24 cellular contexts compared by ENCODE assay signal in the genomic region with DNA sequence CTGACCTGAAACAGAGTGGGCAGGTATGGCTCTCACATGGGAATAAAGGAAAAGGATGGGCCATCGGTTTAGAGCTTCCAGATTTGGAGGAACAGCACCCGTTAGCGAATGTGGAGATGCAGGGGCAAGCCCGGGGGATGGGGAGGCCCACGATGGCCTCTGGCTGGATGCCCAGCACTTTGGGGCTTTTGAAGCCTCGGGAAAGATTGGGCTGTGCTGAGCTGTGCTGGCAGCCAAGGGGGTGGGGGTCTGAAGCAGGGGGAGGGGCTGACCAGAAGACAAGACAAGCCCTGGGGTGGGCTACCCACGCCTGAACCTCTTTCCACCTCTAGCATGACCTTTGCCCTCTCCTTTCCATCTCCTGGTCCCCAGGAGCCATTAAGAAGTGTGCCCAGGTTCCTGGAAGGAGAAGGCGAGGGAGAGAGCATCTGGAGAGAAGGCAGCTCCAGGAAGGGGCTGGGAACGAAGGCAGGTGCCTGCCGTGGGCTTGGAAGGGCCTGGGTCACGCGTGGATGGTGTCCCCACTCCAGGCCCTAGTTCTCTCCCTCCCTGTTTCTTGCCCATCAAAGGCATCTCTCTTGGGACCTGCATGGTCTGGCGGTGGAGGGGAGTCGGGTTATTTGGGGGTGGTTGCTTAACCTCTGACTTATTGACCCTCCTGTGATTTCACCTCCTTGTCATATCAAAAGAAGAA. TPM values are rescaled to one million over a fixed set of nuclear protein-coding genes. Genes with fewer than 3 reads are reported as not detected.
DNase-seq lines count a peak whose midpoint lies in the region; TF ChIP-seq lines count a peak whose summit lies in the region.
"Had no signal": no experiment of that assay in that cellular context is flagged by ENCODE, and none has a peak within 500 bp of the region (broad histone marks: within the 10 kb centered on the region; RNA-seq: fewer than 3 reads in every experiment).

No MANE protein-coding gene starts in this region.

- no peak overlapping the region; a peak in 1 of 22 replicates for H3K9ac ChIP-seq in BLaER1 treated with 17β-estradiol and CSF1 and Interleukin-3, amounts not matched to agents 10 nM and 100 nM
- no peak overlapping the region for H3K9ac ChIP-seq in endodermal cell (ENCODE audit: extremely low read depth, low read length, poor library complexity, severe bottlenecking)
- H3K9ac ChIP-seq: GM23248, KMS-11 had no signal

- H3K4me3 Mint-ChIP-seq in endodermal cell = no peak overlapping the region
- H3K4me3 Mint-ChIP-seq: CD4-positive, CD25-positive, alpha-beta regulatory T cell had no signal

- H3K4me3 ChIP-seq in BLaER1 treated with 17β-estradiol and CSF1 and Interleukin-3, amounts not matched to agents 10 nM and 100 nM = no peak overlapping the region
- no peak overlapping the region for H3K4me3 ChIP-seq in endodermal cell (ENCODE audit: low read length)
- H3K4me3 ChIP-seq: GM23248, HAP-1 had no signal

- no peaks in the 10 kb centered on the region for H3K36me3 ChIP-seq in BLaER1 treated with 17β-estradiol and CSF1 and Interleukin-3, amounts not matched to agents 10 nM and 100 nM
- no peaks in the 10 kb centered on the region for H3K36me3 ChIP-seq in endodermal cell (ENCODE audit: control insufficient read depth, insufficient read depth, low read length)
- H3K36me3 ChIP-seq: HAP-1 had no signal

- no peaks in the 10 kb centered on the region for H3K9me3 ChIP-seq in BLaER1 treated with 17β-estradiol and CSF1 and Interleukin-3, amounts not matched to agents 10 nM and 100 nM (replicated peaks in 1 of 11)
- no peaks in the 10 kb centered on the region for H3K9me3 ChIP-seq in endodermal cell (ENCODE audit: control insufficient read depth, low read length)
- H3K9me3 ChIP-seq: HAP-1 had no signal

- peaks cover 2% of the 10 kb centered on the region for H3K4me1 Mint-ChIP-seq in endodermal cell
- H3K4me1 Mint-ChIP-seq: CD4-positive, CD25-positive, alpha-beta regulatory T cell had no signal

- H4K20me1 ChIP-seq in BLaER1 treated with 17β-estradiol and CSF1 and Interleukin-3, amounts not matched to agents 10 nM and 100 nM = peaks cover 0 to 29% (median 6%) of the 10 kb centered on the region in 11 experiments; a peak in 7 of 22 replicates

- DNase-seq in activated CD8-positive, alpha-beta memory T cell treated with anti-CD3 and anti-CD28 coated beads for 24 hours = peak; percentile 37
- DNase-seq in activated CD8-positive, alpha-beta memory T cell treated with anti-CD3 and anti-CD28 coated beads, Interleukin-2, amount 50 U/mL, for 4 hours = no peak
- DNase-seq in endodermal cell = peak; percentile 20
- peak; percentile 58 for DNase-seq in posterior vena cava (ENCODE audit: low spot score)
- no peak for DNase-seq in NCI-H1092 (lab: John Stamatoyannopoulos, UW)
- no peak for DNase-seq in GM10266 (ENCODE audit: extremely low spot score)
- DNase-seq in NCI-H2029 (lab: John Stamatoyannopoulos, UW) = no peak
- DNase-seq: 8988T; CD4-positive, CD25-positive, alpha-beta regulatory T cell; COR-L47; DMS 273 treated with DMSO at 0.1 percent for 48 hours; DND-41; GDM1; GM23248; NCI-H1417 treated with DMSO at 0.1 percent for 48 hours; NCI-H187 treated with DMSO at 0.1 percent for 48 hours; NCI-H226; NCI-H524; NCI-H82 had no signal

- H3K27ac Mint-ChIP-seq in endodermal cell = no peak overlapping the region
- H3K27ac Mint-ChIP-seq: CD4-positive, CD25-positive, alpha-beta regulatory T cell had no signal

- no peaks in the 10 kb centered on the region for H3K9me3 Mint-ChIP-seq in endodermal cell

- peaks cover 25% of the 10 kb centered on the region for H3K27me3 Mint-ChIP-seq in endodermal cell (ENCODE audit: insufficient read depth)
- H3K27me3 Mint-ChIP-seq: CD4-positive, CD25-positive, alpha-beta regulatory T cell had no signal

- WGBS in endodermal cell (ENCODE audit: insufficient coverage in 1 of 2, insufficient read length in 1 of 2), 2 experiments = 90 to 93% methylated on average over 11 to 14 of the region's 14 CpGs

- no peaks in the 10 kb centered on the region for H3K36me3 Mint-ChIP-seq in endodermal cell (ENCODE audit: low read depth)
- H3K36me3 Mint-ChIP-seq: CD4-positive, CD25-positive, alpha-beta regulatory T cell had no signal

- peak overlapping the region in 8 of 11 experiments; percentile 48 to 99 (median 88); a peak in 15 of 22 replicates for H3K4me2 ChIP-seq in BLaER1 treated with 17β-estradiol and CSF1 and Interleukin-3, amounts not matched to agents 10 nM and 100 nM
- H3K4me2 ChIP-seq: KMS-11 had no signal

- TF ChIP-seq CTCF in endodermal cell (conservative IDR thresholded peaks at IDR 0.05) (no peak), GM10266 (IDR thresholded peaks at IDR 0.05; ENCODE audit: control insufficient read depth, insufficient read depth, low read depth, missing control alignments) (no peak)

- peaks cover 0 to 36% (median 13%) of the 10 kb centered on the region in 11 experiments; a peak in 16 of 22 replicates for H3K27me3 ChIP-seq in BLaER1 treated with 17β-estradiol and CSF1 and Interleukin-3, amounts not matched to agents 10 nM and 100 nM
- H3K27me3 ChIP-seq in endodermal cell (ENCODE audit: control insufficient read depth, insufficient read depth, low read length, poor library complexity, severe bottlenecking) = no peaks in the 10 kb centered on the region

- intact Hi-C loops in posterior vena cava (cut with DNase I) = no loop called here

- no peak overlapping the region for H3K27ac ChIP-seq in BLaER1 treated with 17β-estradiol and CSF1 and Interleukin-3, amounts not matched to agents 10 nM and 100 nM
- H3K27ac ChIP-seq in endodermal cell (ENCODE audit: low read depth, low read length) = no peak overlapping the region
- H3K27ac ChIP-seq: GM23248, HL-60, KMS-11, RWPE1 had no signal

- peaks cover 16 to 95% (median 86%) of the 10 kb centered on the region in 10 experiments for H3K4me1 ChIP-seq in BLaER1 treated with 17β-estradiol and CSF1 and Interleukin-3, amounts not matched to agents 10 nM and 100 nM
- H3K4me1 ChIP-seq in endodermal cell (ENCODE audit: control insufficient read depth, insufficient read depth, low read length) = no peaks in the 10 kb centered on the region
- H3K4me1 ChIP-seq: HAP-1 had no signal

RNA-seq across cellular contexts. Expression of a gene that starts 39.7 kb away (rescaled TPM):
- under 1 TPM; 0.95 to 0.99 TPM for total RNA-seq in endodermal cell
- polyA plus RNA-seq in endodermal cell (2013, experiment 1 of 2) = 1.0 TPM
- 0.87 TPM for polyA plus RNA-seq in endodermal cell (2013, experiment 2 of 2)
- under 1 TPM; 0.60 to 0.62 TPM for total RNA-seq in posterior vena cava
- total RNA-seq: GM23248 had no signal
- polyA plus RNA-seq: CD4-positive, CD25-positive, alpha-beta regulatory T cell had no signal

Comparison
In these comparisons a context has a peak if more than half of its experiments do, and no peak if none do; other contexts are left out.
1. DNase-seq: peak in activated CD8-positive, alpha-beta memory T cell treated with anti-CD3 and anti-CD28 coated beads for 24 hours (single experiment), endodermal cell (single experiment) and posterior vena cava (single experiment); none in activated CD8-positive, alpha-beta memory T cell treated with anti-CD3 and anti-CD28 coated beads, Interleukin-2, amount 50 U/mL, for 4 hours (single experiment), NCI-H1092 (single experiment), GM10266 (single experiment) and NCI-H2029 (single experiment).